Comparison of ENCODE assay signal across 26 cellular contexts in genomic region chr7:130471974-130472373, GRCh38.
"Had no signal": no experiment of that assay in that cellular context is flagged by ENCODE, and none has a peak within 500 bp of the region (broad histone marks: within the 10 kb centered on the region; RNA-seq: fewer than 3 reads in every experiment).

No MANE protein-coding gene starts in this region.

- ATAC-seq: effector memory CD8-positive, alpha-beta T cell; esophagus mucosa; gastrocnemius medialis; heart right ventricle; left cardiac atrium; left lung; left ventricle myocardium superior; lower lobe of right lung; mucosa of descending colon had no signal

- DNase-seq: colonic mucosa; cortex of kidney; effector CD8-positive, alpha-beta T cell; effector memory CD8-positive, alpha-beta T cell; endodermal cell; erythroblast; esophagus squamous epithelium; foreskin fibroblast; foreskin melanocyte; gastrocnemius medialis; glutamatergic neuron; head of caudate nucleus; heart right ventricle; hippocampal formation; left cardiac atrium; left lung; left ventricle myocardium superior; lower lobe of right lung; mesenchymal stem cell; mucosa of descending colon; naive B cell had no signal

- H3K4me1 ChIP-seq: colonic mucosa, esophagus squamous epithelium, gastrocnemius medialis, left lung, lower lobe of right lung had no signal

- H3K9me3 ChIP-seq: colonic mucosa, esophagus squamous epithelium, gastrocnemius medialis, heart right ventricle, left lung, lower lobe of right lung, mucosa of descending colon had no signal

- H3K4me3 ChIP-seq: colonic mucosa, esophagus squamous epithelium, gastrocnemius medialis, heart right ventricle, left lung, lower lobe of right lung, mucosa of descending colon had no signal

- FAIRE-seq: endometrium, islet of Langerhans, keratinocyte had no signal

- H3K27me3 ChIP-seq: colonic mucosa, gastrocnemius medialis, heart right ventricle, left lung had no signal

- H3K36me3 ChIP-seq: colonic mucosa, esophagus squamous epithelium, gastrocnemius medialis, heart right ventricle, left lung, lower lobe of right lung had no signal

- H3K27ac ChIP-seq: colonic mucosa, epithelial cell of prostate, esophagus squamous epithelium, gastrocnemius medialis, heart right ventricle, left lung, lower lobe of right lung had no signal
